Comparison of ENCODE assay signal across 8 cellular contexts in genomic region chr12:9647825-9648700, GRCh38. TPM values are rescaled to one million over a fixed set of nuclear protein-coding genes. Genes with fewer than 3 reads are reported as not detected.
DNase-seq lines count a peak whose midpoint lies in the region; ATAC-seq lines count a peak whose summit lies in the region.

No MANE protein-coding gene starts in this region.

- H3K4me1 Mint-ChIP-seq in CD8-positive, alpha-beta memory T cell = peaks cover 54 to 71% (median 69%) of the 10 kb centered on the region in 3 donors

- H3K4me3 Mint-ChIP-seq in CD8-positive, alpha-beta memory T cell = peak overlapping the region; percentile 85 to 99 (median 96)

- peaks cover 0 to 7% of the 10 kb centered on the region in 2 donors for H3K27me3 Mint-ChIP-seq in CD8-positive, alpha-beta memory T cell

- H3K27ac ChIP-seq in CD8-positive, alpha-beta memory T cell (ENCODE audit: low read depth, low read length) = peak overlapping the region; percentile 93

- H3K27me3 ChIP-seq in CD8-positive, alpha-beta memory T cell (ENCODE audit: insufficient read depth, low read length, poor library complexity, severe bottlenecking) = no peaks in the 10 kb centered on the region
- H3K27me3 ChIP-seq in mononuclear cell (ENCODE audit: insufficient read depth, low read length) = no peaks in the 10 kb centered on the region

- peak overlapping the region; percentile 92 for H3K4me3 ChIP-seq in CD8-positive, alpha-beta memory T cell (ENCODE audit: low read length)
- peak overlapping the region; percentile 75 for H3K4me3 ChIP-seq in mononuclear cell (ENCODE audit: low read length)

- H3K9me3 ChIP-seq in CD8-positive, alpha-beta memory T cell (ENCODE audit: low read length) = no peaks in the 10 kb centered on the region
- H3K9me3 ChIP-seq in mononuclear cell (ENCODE audit: low read depth, low read length) = no peaks in the 10 kb centered on the region

- POLR2A ChIA-PET in CD8-positive, alpha-beta memory T cell (lab: Charles Lee) = interaction anchor here (0.6 to 3.0 kb wide), 24 partner anchors 8 to 113 kb away, joined by 3 to 44 read pairs (median 6); partner anchors contain the start of genes CD69 and CLEC2D

- ATAC-seq in GM19438 (IDR thresholded peaks at IDR 0.05; ENCODE audit: low read depth, unreplicated experiment) (peak; percentile 55), HG03565 (IDR thresholded peaks at IDR 0.05; ENCODE audit: unreplicated experiment) (peak; percentile 44)

- peaks cover 50% of the 10 kb centered on the region for H3K4me1 ChIP-seq in CD8-positive, alpha-beta memory T cell (ENCODE audit: insufficient read depth, low read length)
- peaks cover 31% of the 10 kb centered on the region for H3K4me1 ChIP-seq in mononuclear cell (ENCODE audit: insufficient read depth, low read length)

- CTCF ChIA-PET in CD8-positive, alpha-beta memory T cell (lab: Charles Lee) = interaction anchor here (0.7 to 3.2 kb wide), 19 partner anchors 8 to 199 kb away, joined by 3 to 20 read pairs (median 5); partner anchors contain the start of gene CLEC2D

- peak overlapping the region; percentile 90 to 99 (median 98) for H3K27ac Mint-ChIP-seq in CD8-positive, alpha-beta memory T cell

- peak; percentile 86 to 97 (median 95) for DNase-seq in CD8-positive, alpha-beta memory T cell
- DNase-seq in NOMO-1 treated with dmso at 0.1 percent for 144 hours (lab: John Stamatoyannopoulos, UW; ENCODE audit: unreplicated experiment) (peak; percentile 97), epidermal melanocyte (ENCODE audit: insufficient read length, low spot score) (peak; percentile 85)
- peak; percentile 72 for DNase-seq in activated CD8-positive, alpha-beta memory T cell treated with anti-CD3 and anti-CD28 coated beads, Interleukin-2, amount 50 U/mL, for 24 hours (ENCODE audit: extremely low read depth)
- DNase-seq in stimulated activated CD8-positive, alpha-beta memory T cell treated with anti-CD3 and anti-CD28 coated beads, Interleukin-4, amount 100 ng/mL, for 1 hour (ENCODE audit: low read depth in 2 of 2, low spot score in 1 of 2) = peak; percentile 68 to 79

- H3K36me3 Mint-ChIP-seq in CD8-positive, alpha-beta memory T cell = peaks cover 14 to 38% (median 32%) of the 10 kb centered on the region in 3 donors

- no peaks in the 10 kb centered on the region for H3K36me3 ChIP-seq in CD8-positive, alpha-beta memory T cell (ENCODE audit: insufficient read depth, low read length)

- H3K9me3 Mint-ChIP-seq in CD8-positive, alpha-beta memory T cell = peaks cover 2 to 17% (median 11%) of the 10 kb centered on the region in 5 donors

RNA-seq across cellular contexts. Expression of gene CLEC2D, which starts 21.4 kb away (rescaled TPM):
- 100 to 1,000 TPM; 320 to 340 TPM for total RNA-seq in CD8-positive, alpha-beta memory T cell
- 311 TPM for polyA plus RNA-seq in CD8-positive, alpha-beta memory T cell
- 167 TPM for total RNA-seq in mononuclear cell

RNA-seq across cellular contexts. Expression of gene KLRB1, which starts 40.3 kb away (rescaled TPM):
- 1 to 10 TPM; 7.6 TPM for total RNA-seq in CD8-positive, alpha-beta memory T cell
- 249 TPM for polyA plus RNA-seq in CD8-positive, alpha-beta memory T cell
- 45.7 TPM for total RNA-seq in mononuclear cell

Comparison
In these comparisons a context has a peak if more than half of its experiments do, and no peak if none do; other contexts are left out.
1. Peak in every context shown above with its lines: DNase-seq, ATAC-seq, H3K4me3 ChIP-seq and H3K27ac ChIP-seq.